1 cellular context compared by ENCODE assay signal in the genomic region with DNA sequence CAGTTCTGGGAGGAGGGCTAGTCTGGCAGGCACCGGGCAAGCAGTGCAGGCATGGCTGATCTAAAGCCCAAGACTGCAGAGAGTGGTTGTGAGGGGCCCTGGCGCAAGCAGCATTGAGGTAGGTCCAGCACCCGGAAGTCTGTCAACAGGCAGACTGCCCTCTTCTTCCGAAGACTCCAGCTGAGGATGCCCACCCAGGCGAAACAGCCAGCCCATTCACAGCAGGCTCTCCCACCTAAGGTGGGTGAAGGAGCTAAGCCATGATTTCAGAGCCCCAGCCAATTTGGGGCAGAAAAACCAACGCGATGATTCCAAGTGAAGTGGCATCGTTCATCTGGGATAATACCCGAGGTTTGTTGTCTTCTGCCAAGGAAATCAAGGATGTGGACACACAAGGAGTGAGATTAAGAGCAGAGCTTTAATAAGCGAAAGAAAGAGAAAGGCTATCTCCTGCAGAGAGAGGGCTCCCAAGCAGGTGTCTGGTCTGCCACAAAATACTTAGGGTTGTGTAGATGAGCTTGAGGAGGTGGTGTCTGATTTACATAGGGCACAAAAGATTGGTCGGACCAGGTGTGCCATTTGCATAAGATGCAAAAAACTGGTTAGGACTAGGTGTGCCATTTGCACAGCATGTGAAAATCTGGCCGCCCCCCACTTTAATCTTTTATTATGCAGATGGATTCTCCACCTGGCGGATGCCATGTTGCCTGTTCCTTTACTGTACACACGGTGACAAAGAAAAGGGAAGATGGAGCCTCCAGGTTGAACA.
TF ChIP-seq lines count a peak whose summit lies in the region.

No MANE protein-coding gene starts in this region.

TF ChIP-seq in K562, 482 proteins besides CTCF, POLR2A, EP300 and RAD21:
- TF ChIP-seq TAL1 (IDR thresholded peaks at IDR 0.05) (no peak), ETV5 (CRISPR knock-in tag; IDR thresholded peaks at IDR 0.05; ENCODE audit: low read depth) (no peak), TBP (optimal IDR thresholded peaks at IDR 0.05; ENCODE audit: low read depth, low read length) (peak; percentile 23), YBX1 (IDR thresholded peaks at IDR 0.05) (no peak), PTBP1 (IDR thresholded peaks at IDR 0.05; ENCODE audit: low read depth, low read length) (peak; percentile 61; the same call in 1 of the 2 replicates), PKNOX1 (IDR thresholded peaks at IDR 0.05) (no peak), POLR2AphosphoS5 (IDR thresholded peaks at IDR 0.05; ENCODE audit: control insufficient read depth, insufficient read depth, low read depth, low read length) (peak; percentile 24; the same call in 1 of the 2 replicates), ZNF212 (CRISPR knock-in tag; IDR thresholded peaks at IDR 0.05) (no peak), ESRRA (IDR thresholded peaks at IDR 0.05; ENCODE audit: borderline replicate concordance, low read depth) (no peak)
- TF ChIP-seq, protein P1, sequence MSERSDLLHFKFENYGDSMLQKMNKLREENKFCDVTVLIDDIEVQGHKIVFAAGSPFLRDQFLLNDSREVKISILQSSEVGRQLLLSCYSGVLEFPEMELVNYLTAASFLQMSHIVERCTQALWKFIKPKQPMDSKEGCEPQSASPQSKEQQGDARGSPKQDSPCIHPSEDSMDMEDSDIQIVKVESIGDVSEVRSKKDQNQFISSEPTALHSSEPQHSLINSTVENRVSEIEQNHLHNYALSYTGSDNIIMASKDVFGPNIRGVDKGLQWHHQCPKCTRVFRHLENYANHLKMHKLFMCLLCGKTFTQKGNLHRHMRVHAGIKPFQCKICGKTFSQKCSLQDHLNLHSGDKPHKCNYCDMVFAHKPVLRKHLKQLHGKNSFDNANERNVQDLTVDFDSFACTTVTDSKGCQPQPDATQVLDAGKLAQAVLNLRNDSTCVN (CRISPR knock-in tag; IDR thresholded peaks at IDR 0.05) = no peak
